ENCODE assay signal across 2 cellular contexts in the genomic region with DNA sequence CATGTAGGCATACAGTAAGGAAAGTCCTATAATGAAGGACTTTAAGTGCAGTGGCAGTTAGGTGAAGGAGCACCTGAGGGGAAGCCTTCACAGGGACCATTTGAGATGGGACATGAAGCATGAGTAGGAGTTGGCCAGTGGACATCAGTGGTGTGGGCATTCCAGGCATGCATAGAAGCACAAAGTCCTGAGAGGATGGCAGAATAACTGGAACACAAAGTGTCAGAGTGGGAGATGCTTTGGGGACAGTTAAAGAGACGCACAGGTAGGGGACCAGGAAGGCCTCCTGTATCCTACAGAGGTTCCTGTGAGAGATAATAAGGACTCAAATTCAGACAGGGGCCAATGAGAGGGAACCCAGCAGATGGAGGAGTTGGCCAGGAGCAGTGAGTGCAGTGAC.
TF ChIP-seq lines count a peak whose summit lies in the region.

No MANE protein-coding gene starts in this region.

TF ChIP-seq in GM12891, 5 proteins besides CTCF, POLR2A, EP300 and RAD21:
- no peak for TF ChIP-seq POU2F2 (IDR thresholded peaks at IDR 0.05; ENCODE audit: low read depth, low read length)
- TF ChIP-seq TAF1 (IDR thresholded peaks at IDR 0.05; ENCODE audit: low read depth, low read length) = no peak
- no peak for TF ChIP-seq POLR2AphosphoS5 (IDR thresholded peaks at IDR 0.05; ENCODE audit: low read depth, low read length)
- TF ChIP-seq SPI1 (IDR thresholded peaks at IDR 0.05; ENCODE audit: low read depth, low read length) = no peak
- no peak for TF ChIP-seq PAX5 (IDR thresholded peaks at IDR 0.05; ENCODE audit: insufficient read depth, low read length, severe bottlenecking)

TF ChIP-seq in GM12878, 131 proteins besides CTCF, POLR2A, EP300 and RAD21 (continues in another document):
- TF ChIP-seq, protein P1, sequence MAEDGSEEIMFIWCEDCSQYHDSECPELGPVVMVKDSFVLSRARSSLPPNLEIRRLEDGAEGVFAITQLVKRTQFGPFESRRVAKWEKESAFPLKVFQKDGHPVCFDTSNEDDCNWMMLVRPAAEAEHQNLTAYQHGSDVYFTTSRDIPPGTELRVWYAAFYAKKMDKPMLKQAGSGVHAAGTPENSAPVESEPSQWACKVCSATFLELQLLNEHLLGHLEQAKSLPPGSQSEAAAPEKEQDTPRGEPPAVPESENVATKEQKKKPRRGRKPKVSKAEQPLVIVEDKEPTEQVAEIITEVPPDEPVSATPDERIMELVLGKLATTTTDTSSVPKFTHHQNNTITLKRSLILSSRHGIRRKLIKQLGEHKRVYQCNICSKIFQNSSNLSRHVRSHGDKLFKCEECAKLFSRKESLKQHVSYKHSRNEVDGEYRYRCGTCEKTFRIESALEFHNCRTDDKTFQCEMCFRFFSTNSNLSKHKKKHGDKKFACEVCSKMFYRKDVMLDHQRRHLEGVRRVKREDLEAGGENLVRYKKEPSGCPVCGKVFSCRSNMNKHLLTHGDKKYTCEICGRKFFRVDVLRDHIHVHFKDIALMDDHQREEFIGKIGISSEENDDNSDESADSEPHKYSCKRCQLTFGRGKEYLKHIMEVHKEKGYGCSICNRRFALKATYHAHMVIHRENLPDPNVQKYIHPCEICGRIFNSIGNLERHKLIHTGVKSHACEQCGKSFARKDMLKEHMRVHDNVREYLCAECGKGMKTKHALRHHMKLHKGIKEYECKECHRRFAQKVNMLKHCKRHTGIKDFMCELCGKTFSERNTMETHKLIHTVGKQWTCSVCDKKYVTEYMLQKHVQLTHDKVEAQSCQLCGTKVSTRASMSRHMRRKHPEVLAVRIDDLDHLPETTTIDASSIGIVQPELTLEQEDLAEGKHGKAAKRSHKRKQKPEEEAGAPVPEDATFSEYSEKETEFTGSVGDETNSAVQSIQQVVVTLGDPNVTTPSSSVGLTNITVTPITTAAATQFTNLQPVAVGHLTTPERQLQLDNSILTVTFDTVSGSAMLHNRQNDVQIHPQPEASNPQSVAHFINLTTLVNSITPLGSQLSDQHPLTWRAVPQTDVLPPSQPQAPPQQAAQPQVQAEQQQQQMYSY (CRISPR knock-in tag; IDR thresholded peaks at IDR 0.05) = no peak
- TF ChIP-seq, protein P2, sequence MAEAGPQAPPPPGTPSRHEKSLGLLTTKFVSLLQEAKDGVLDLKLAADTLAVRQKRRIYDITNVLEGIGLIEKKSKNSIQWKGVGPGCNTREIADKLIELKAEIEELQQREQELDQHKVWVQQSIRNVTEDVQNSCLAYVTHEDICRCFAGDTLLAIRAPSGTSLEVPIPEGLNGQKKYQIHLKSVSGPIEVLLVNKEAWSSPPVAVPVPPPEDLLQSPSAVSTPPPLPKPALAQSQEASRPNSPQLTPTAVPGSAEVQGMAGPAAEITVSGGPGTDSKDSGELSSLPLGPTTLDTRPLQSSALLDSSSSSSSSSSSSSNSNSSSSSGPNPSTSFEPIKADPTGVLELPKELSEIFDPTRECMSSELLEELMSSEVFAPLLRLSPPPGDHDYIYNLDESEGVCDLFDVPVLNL (IDR thresholded peaks at IDR 0.05; ENCODE audit: low read depth, low read length) = no peak
- TF ChIP-seq FOS (IDR thresholded peaks at IDR 0.05; ENCODE audit: borderline replicate concordance, extremely low read depth, insufficient read length) = no peak
- TF ChIP-seq HDAC6 (IDR thresholded peaks at IDR 0.05; ENCODE audit: unreplicated experiment) = no peak
- TF ChIP-seq, protein P3, sequence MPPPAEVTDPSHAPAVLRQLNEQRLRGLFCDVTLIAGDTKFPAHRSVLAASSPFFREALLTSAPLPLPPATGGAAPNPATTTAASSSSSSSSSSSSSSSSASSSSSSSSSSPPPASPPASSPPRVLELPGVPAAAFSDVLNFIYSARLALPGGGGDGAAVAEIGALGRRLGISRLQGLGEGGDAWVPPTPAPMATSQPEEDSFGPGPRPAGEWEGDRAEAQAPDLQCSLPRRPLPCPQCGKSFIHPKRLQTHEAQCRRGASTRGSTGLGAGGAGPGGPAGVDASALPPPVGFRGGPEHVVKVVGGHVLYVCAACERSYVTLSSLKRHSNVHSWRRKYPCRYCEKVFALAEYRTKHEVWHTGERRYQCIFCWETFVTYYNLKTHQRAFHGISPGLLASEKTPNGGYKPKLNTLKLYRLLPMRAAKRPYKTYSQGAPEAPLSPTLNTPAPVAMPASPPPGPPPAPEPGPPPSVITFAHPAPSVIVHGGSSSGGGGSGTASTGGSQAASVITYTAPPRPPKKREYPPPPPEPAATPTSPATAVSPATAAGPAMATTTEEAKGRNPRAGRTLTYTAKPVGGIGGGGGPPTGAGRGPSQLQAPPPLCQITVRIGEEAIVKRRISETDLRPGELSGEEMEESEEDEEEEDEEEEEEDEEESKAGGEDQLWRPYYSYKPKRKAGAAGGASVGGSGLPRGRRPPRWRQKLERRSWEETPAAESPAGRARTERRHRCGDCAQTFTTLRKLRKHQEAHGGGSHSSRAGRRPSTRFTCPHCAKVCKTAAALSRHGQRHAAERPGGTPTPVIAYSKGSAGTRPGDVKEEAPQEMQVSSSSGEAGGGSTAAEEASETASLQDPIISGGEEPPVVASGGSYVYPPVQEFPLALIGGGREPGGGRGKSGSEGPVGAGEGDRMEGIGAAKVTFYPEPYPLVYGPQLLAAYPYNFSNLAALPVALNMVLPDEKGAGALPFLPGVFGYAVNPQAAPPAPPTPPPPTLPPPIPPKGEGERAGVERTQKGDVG (CRISPR knock-in tag; IDR thresholded peaks at IDR 0.05) = no peak
- TF ChIP-seq NFIC (IDR thresholded peaks at IDR 0.05; ENCODE audit: low read depth, low read length) = no peak
- peak; percentile 83 for TF ChIP-seq GABPA (IDR thresholded peaks at IDR 0.05; ENCODE audit: low read depth)
- TF ChIP-seq, protein P4, sequence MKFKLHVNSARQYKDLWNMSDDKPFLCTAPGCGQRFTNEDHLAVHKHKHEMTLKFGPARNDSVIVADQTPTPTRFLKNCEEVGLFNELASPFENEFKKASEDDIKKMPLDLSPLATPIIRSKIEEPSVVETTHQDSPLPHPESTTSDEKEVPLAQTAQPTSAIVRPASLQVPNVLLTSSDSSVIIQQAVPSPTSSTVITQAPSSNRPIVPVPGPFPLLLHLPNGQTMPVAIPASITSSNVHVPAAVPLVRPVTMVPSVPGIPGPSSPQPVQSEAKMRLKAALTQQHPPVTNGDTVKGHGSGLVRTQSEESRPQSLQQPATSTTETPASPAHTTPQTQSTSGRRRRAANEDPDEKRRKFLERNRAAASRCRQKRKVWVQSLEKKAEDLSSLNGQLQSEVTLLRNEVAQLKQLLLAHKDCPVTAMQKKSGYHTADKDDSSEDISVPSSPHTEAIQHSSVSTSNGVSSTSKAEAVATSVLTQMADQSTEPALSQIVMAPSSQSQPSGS (IDR thresholded peaks at IDR 0.05; ENCODE audit: low read length) = 0 out of 2 replicates have a peak, but pooled peaks have one; percentile 10
- TF ChIP-seq, protein P5, sequence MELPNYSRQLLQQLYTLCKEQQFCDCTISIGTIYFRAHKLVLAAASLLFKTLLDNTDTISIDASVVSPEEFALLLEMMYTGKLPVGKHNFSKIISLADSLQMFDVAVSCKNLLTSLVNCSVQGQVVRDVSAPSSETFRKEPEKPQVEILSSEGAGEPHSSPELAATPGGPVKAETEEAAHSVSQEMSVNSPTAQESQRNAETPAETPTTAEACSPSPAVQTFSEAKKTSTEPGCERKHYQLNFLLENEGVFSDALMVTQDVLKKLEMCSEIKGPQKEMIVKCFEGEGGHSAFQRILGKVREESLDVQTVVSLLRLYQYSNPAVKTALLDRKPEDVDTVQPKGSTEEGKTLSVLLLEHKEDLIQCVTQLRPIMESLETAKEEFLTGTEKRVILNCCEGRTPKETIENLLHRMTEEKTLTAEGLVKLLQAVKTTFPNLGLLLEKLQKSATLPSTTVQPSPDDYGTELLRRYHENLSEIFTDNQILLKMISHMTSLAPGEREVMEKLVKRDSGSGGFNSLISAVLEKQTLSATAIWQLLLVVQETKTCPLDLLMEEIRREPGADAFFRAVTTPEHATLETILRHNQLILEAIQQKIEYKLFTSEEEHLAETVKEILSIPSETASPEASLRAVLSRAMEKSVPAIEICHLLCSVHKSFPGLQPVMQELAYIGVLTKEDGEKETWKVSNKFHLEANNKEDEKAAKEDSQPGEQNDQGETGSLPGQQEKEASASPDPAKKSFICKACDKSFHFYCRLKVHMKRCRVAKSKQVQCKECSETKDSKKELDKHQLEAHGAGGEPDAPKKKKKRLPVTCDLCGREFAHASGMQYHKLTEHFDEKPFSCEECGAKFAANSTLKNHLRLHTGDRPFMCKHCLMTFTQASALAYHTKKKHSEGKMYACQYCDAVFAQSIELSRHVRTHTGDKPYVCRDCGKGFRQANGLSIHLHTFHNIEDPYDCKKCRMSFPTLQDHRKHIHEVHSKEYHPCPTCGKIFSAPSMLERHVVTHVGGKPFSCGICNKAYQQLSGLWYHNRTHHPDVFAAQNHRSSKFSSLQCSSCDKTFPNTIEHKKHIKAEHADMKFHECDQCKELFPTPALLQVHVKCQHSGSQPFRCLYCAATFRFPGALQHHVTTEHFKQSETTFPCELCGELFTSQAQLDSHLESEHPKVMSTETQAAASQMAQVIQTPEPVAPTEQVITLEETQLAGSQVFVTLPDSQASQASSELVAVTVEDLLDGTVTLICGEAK (IDR thresholded peaks at IDR 0.05; ENCODE audit: borderline replicate concordance) = 0 out of 2 replicates have a peak, but pooled peaks have one; percentile 52
- TF ChIP-seq, protein P6, sequence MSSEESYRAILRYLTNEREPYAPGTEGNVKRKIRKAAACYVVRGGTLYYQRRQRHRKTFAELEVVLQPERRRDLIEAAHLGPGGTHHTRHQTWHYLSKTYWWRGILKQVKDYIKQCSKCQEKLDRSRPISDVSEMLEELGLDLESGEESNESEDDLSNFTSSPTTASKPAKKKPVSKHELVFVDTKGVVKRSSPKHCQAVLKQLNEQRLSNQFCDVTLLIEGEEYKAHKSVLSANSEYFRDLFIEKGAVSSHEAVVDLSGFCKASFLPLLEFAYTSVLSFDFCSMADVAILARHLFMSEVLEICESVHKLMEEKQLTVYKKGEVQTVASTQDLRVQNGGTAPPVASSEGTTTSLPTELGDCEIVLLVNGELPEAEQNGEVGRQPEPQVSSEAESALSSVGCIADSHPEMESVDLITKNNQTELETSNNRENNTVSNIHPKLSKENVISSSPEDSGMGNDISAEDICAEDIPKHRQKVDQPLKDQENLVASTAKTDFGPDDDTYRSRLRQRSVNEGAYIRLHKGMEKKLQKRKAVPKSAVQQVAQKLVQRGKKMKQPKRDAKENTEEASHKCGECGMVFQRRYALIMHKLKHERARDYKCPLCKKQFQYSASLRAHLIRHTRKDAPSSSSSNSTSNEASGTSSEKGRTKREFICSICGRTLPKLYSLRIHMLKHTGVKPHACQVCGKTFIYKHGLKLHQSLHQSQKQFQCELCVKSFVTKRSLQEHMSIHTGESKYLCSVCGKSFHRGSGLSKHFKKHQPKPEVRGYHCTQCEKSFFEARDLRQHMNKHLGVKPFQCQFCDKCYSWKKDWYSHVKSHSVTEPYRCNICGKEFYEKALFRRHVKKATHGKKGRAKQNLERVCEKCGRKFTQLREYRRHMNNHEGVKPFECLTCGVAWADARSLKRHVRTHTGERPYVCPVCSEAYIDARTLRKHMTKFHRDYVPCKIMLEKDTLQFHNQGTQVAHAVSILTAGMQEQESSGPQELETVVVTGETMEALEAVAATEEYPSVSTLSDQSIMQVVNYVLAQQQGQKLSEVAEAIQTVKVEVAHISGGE (CRISPR knock-in tag; IDR thresholded peaks at IDR 0.05) = peak; percentile 71
- TF ChIP-seq, protein P7, sequence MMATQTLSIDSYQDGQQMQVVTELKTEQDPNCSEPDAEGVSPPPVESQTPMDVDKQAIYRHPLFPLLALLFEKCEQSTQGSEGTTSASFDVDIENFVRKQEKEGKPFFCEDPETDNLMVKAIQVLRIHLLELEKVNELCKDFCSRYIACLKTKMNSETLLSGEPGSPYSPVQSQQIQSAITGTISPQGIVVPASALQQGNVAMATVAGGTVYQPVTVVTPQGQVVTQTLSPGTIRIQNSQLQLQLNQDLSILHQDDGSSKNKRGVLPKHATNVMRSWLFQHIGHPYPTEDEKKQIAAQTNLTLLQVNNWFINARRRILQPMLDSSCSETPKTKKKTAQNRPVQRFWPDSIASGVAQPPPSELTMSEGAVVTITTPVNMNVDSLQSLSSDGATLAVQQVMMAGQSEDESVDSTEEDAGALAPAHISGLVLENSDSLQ (IDR thresholded peaks at IDR 0.05) = no peak
- TF ChIP-seq POU2F2 (IDR thresholded peaks at IDR 0.05; ENCODE audit: borderline replicate concordance, low read depth, low read length) = no peak
- TF ChIP-seq SMAD5 (IDR thresholded peaks at IDR 0.05; ENCODE audit: low read depth) = no peak
- no peak for TF ChIP-seq KAT2A (conservative IDR thresholded peaks at IDR 0.05; ENCODE audit: control insufficient read depth, low read depth, low read length)
- TF ChIP-seq SMARCA5 (IDR thresholded peaks at IDR 0.05) = no peak
- TF ChIP-seq POLR2AphosphoS5 (IDR thresholded peaks at IDR 0.05; ENCODE audit: low read length) = no peak
- TF ChIP-seq ESRRA (IDR thresholded peaks at IDR 0.05; ENCODE audit: low read length) = no peak
- TF ChIP-seq, protein P8, sequence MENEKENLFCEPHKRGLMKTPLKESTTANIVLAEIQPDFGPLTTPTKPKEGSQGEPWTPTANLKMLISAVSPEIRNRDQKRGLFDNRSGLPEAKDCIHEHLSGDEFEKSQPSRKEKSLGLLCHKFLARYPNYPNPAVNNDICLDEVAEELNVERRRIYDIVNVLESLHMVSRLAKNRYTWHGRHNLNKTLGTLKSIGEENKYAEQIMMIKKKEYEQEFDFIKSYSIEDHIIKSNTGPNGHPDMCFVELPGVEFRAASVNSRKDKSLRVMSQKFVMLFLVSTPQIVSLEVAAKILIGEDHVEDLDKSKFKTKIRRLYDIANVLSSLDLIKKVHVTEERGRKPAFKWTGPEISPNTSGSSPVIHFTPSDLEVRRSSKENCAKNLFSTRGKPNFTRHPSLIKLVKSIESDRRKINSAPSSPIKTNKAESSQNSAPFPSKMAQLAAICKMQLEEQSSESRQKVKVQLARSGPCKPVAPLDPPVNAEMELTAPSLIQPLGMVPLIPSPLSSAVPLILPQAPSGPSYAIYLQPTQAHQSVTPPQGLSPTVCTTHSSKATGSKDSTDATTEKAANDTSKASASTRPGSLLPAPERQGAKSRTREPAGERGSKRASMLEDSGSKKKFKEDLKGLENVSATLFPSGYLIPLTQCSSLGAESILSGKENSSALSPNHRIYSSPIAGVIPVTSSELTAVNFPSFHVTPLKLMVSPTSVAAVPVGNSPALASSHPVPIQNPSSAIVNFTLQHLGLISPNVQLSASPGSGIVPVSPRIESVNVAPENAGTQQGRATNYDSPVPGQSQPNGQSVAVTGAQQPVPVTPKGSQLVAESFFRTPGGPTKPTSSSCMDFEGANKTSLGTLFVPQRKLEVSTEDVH (IDR thresholded peaks at IDR 0.05; ENCODE audit: low read depth, partially characterized antibody) = no peak
- TF ChIP-seq, protein P9, sequence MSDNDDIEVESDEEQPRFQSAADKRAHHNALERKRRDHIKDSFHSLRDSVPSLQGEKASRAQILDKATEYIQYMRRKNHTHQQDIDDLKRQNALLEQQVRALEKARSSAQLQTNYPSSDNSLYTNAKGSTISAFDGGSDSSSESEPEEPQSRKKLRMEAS (IDR thresholded peaks at IDR 0.05; ENCODE audit: low read depth, low read length) = no peak
- no peak for TF ChIP-seq ZNF207 (IDR thresholded peaks at IDR 0.05; ENCODE audit: borderline replicate concordance)
- TF ChIP-seq TCF3 (IDR thresholded peaks at IDR 0.05; ENCODE audit: borderline replicate concordance, insufficient read depth, low read depth, low read length) = 0 out of 2 replicates have a peak, but pooled peaks have one; percentile 22
- no peak for TF ChIP-seq CHD1 (IDR thresholded peaks at IDR 0.05; ENCODE audit: low read depth, low read length)
- TF ChIP-seq, protein P10, sequence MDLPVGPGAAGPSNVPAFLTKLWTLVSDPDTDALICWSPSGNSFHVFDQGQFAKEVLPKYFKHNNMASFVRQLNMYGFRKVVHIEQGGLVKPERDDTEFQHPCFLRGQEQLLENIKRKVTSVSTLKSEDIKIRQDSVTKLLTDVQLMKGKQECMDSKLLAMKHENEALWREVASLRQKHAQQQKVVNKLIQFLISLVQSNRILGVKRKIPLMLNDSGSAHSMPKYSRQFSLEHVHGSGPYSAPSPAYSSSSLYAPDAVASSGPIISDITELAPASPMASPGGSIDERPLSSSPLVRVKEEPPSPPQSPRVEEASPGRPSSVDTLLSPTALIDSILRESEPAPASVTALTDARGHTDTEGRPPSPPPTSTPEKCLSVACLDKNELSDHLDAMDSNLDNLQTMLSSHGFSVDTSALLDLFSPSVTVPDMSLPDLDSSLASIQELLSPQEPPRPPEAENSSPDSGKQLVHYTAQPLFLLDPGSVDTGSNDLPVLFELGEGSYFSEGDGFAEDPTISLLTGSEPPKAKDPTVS (IDR thresholded peaks at IDR 0.05; ENCODE audit: low read depth, low read length) = no peak
